15 cellular contexts compared by ENCODE assay signal in genomic region chr12:132727091-132727794, GRCh38.
"Had no signal": no experiment of that assay in that cellular context is flagged by ENCODE, and none has a peak within 500 bp of the region (broad histone marks: within the 10 kb centered on the region; RNA-seq: fewer than 3 reads in every experiment).

No MANE protein-coding gene starts in this region.

- H3K4me1 ChIP-seq: colonic mucosa, gastrocnemius medialis, prostate gland had no signal

- ATAC-seq: gastrocnemius medialis had no signal

- DNase-seq: activated CD4-positive, alpha-beta T cell treated with anti-CD3 and anti-CD28 coated beads, Interleukin-2, amount 50 U/mL, for 4 hours; activated gamma-delta T cell treated with Interleukin-2 at 50 U/mL for 16 hours; activated naive CD8-positive, alpha-beta T cell treated with anti-CD3 and anti-CD28 coated beads, Interleukin-2, amount 10 ng/mL, durations not matched to agents 7 days and 5 days; amygdala; central memory CD4-positive, alpha-beta T cell; colonic mucosa; gastrocnemius medialis; nephron progenitor cell; occipital lobe; SW 1271 had no signal

- H3K4me3 ChIP-seq: colonic mucosa, gastrocnemius medialis, heart left ventricle, lung, prostate gland, skin epidermis, thoracic aorta had no signal

- H3K27me3 ChIP-seq: colonic mucosa, gastrocnemius medialis, heart left ventricle had no signal

- H3K36me3 ChIP-seq: colonic mucosa had no signal

- H3K27ac ChIP-seq: colonic mucosa, gastrocnemius medialis, heart left ventricle, prostate gland, skin epidermis, thoracic aorta had no signal

- H3K9me3 ChIP-seq: colonic mucosa, gastrocnemius medialis, heart left ventricle, prostate gland, thoracic aorta had no signal
